1 cellular context compared by ENCODE assay signal in the genomic region with DNA sequence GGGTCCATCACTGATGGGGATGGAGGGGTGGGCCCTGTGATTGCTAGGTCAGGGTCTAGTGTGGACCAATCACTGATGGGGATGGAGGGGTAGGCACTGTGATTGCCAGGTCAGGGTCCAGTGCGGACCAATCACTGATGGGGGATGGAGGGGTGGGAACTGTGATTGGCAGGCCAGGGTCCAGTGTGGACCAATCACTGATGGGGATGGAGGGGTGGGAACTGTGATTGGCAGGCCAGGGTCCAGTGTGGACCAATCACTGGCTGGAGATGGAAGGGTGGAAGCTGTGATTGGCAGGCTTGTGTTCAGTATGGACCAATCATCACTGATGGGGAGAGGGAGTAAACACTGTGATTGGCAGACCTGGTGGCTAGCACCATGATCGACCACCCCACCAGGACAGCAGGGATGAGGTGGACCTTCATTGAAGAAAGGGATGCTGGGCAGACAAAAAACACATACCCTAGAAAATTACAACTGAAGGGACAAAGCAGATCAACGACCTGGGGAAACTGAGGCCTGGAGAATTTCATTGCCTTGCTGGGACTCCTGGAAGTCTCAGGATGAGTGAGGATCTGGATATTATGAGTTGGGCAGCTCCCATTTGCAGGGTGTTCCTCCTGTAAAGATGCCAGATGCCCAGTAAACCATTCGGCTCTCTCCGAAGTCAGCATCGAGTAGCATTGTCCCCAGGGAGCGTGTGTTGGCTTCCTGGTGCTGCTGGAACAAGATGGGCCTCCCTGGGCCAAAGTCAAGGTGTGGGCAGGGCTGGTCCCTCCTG.
TF ChIP-seq lines count a peak whose summit lies in the region.

No MANE protein-coding gene starts in this region.

TF ChIP-seq in SK-N-SH, 30 proteins besides CTCF, POLR2A, EP300 and RAD21:
- TF ChIP-seq SIN3A (IDR thresholded peaks at IDR 0.05; ENCODE audit: borderline replicate concordance, low read depth, low read length) (no peak), ELF1 (IDR thresholded peaks at IDR 0.05) (no peak), FOXJ3 (CRISPR knock-in tag; IDR thresholded peaks at IDR 0.05) (no peak), FOSL2 (IDR thresholded peaks at IDR 0.05; ENCODE audit: borderline replicate concordance, low read depth) (no peak)
- TF ChIP-seq, protein P1, sequence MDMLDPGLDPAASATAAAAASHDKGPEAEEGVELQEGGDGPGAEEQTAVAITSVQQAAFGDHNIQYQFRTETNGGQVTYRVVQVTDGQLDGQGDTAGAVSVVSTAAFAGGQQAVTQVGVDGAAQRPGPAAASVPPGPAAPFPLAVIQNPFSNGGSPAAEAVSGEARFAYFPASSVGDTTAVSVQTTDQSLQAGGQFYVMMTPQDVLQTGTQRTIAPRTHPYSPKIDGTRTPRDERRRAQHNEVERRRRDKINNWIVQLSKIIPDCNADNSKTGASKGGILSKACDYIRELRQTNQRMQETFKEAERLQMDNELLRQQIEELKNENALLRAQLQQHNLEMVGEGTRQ (IDR thresholded peaks at IDR 0.05; ENCODE audit: borderline replicate concordance, low read depth, low read length), result no peak
- TF ChIP-seq, protein P2, sequence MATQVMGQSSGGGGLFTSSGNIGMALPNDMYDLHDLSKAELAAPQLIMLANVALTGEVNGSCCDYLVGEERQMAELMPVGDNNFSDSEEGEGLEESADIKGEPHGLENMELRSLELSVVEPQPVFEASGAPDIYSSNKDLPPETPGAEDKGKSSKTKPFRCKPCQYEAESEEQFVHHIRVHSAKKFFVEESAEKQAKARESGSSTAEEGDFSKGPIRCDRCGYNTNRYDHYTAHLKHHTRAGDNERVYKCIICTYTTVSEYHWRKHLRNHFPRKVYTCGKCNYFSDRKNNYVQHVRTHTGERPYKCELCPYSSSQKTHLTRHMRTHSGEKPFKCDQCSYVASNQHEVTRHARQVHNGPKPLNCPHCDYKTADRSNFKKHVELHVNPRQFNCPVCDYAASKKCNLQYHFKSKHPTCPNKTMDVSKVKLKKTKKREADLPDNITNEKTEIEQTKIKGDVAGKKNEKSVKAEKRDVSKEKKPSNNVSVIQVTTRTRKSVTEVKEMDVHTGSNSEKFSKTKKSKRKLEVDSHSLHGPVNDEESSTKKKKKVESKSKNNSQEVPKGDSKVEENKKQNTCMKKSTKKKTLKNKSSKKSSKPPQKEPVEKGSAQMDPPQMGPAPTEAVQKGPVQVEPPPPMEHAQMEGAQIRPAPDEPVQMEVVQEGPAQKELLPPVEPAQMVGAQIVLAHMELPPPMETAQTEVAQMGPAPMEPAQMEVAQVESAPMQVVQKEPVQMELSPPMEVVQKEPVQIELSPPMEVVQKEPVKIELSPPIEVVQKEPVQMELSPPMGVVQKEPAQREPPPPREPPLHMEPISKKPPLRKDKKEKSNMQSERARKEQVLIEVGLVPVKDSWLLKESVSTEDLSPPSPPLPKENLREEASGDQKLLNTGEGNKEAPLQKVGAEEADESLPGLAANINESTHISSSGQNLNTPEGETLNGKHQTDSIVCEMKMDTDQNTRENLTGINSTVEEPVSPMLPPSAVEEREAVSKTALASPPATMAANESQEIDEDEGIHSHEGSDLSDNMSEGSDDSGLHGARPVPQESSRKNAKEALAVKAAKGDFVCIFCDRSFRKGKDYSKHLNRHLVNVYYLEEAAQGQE (IDR thresholded peaks at IDR 0.05; ENCODE audit: low read depth, low read length), result no peak
- TF ChIP-seq, protein P3, sequence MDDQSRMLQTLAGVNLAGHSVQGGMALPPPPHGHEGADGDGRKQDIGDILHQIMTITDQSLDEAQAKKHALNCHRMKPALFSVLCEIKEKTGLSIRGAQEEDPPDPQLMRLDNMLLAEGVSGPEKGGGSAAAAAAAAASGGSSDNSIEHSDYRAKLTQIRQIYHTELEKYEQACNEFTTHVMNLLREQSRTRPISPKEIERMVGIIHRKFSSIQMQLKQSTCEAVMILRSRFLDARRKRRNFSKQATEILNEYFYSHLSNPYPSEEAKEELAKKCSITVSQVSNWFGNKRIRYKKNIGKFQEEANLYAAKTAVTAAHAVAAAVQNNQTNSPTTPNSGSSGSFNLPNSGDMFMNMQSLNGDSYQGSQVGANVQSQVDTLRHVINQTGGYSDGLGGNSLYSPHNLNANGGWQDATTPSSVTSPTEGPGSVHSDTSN (IDR thresholded peaks at IDR 0.05), result peak; percentile 65
